In genomic region chr2:108377815-108378630, GRCh38 we compare ENCODE assay signal across 9 cellular contexts. TPM values are rescaled to one million over a fixed set of nuclear protein-coding genes. Genes with fewer than 3 reads are reported as not detected.
DNase-seq lines count a peak whose midpoint lies in the region; ATAC-seq and TF ChIP-seq lines count a peak whose summit lies in the region.
"Had no signal": no experiment of that assay in that cellular context is flagged by ENCODE, and none has a peak within 500 bp of the region (broad histone marks: within the 10 kb centered on the region; RNA-seq: fewer than 3 reads in every experiment).

SULT1C4 (plus strand) TSS chr2:108377954; CDS start chr2:108378338, 384 bp downstream.

- no peaks in the 10 kb centered on the region for H3K9me3 ChIP-seq in Loucy (ENCODE audit: insufficient read depth, low read depth, low read length)
- no peaks in the 10 kb centered on the region for H3K9me3 ChIP-seq in lower lobe of right lung
- H3K9me3 ChIP-seq in skeletal muscle tissue (ENCODE audit: control insufficient read depth in 3 of 3, low read length in 3 of 3) = no peaks in the 10 kb centered on the region
- H3K9me3 ChIP-seq: Peyer's patch had no signal

- ATAC-seq in lower lobe of right lung = peak; percentile 59 to 68
- no peak for ATAC-seq in GM18909 (IDR thresholded peaks at IDR 0.05; ENCODE audit: poor library complexity, unreplicated experiment)
- no peak for ATAC-seq in GM18868 (IDR thresholded peaks at IDR 0.05; ENCODE audit: unreplicated experiment)
- no peak for ATAC-seq in HG03442 (IDR thresholded peaks at IDR 0.05; ENCODE audit: unreplicated experiment)

- H3K27me3 ChIP-seq in Loucy (ENCODE audit: insufficient read depth, low read length, poor library complexity, severe bottlenecking) (no peaks in the 10 kb centered on the region), lower lobe of right lung (ENCODE audit: low read depth) (no peaks in the 10 kb centered on the region), skeletal muscle tissue (ENCODE audit: control insufficient read depth in 3 of 3, insufficient read depth in 3 of 3, low read length in 3 of 3) (no peaks in the 10 kb centered on the region)
- H3K27me3 ChIP-seq: Peyer's patch had no signal

- H3K27ac ChIP-seq in lower lobe of right lung (peak within 1 kb of the TSS; percentile 67), skeletal muscle tissue (ENCODE audit: low read depth, low read length) (no peak within 1 kb of the TSS)

- no peaks in the 10 kb centered on the region for H4K20me1 ChIP-seq in Loucy (ENCODE audit: insufficient read depth, low read length, poor library complexity, severe bottlenecking)

- no peaks in the 10 kb centered on the region for H3F3A ChIP-seq in Loucy (ENCODE audit: low read depth)

- H3K4me1 ChIP-seq in Loucy (ENCODE audit: insufficient read depth, low read length, poor library complexity, severe bottlenecking) (peaks cover 13% of the 10 kb centered on the region), lower lobe of right lung (peaks cover 10% of the 10 kb centered on the region), skeletal muscle tissue (ENCODE audit: control insufficient read depth in 3 of 3, insufficient read depth in 3 of 3, low read length in 3 of 3) (peaks cover 0 to 8% (median 0%) of the 10 kb centered on the region in 3 donors)
- H3K4me1 ChIP-seq: Peyer's patch had no signal

- H3K9me2 ChIP-seq in Loucy (replicated peaks; ENCODE audit: low read depth, low read length) = no peaks in the 10 kb centered on the region

- no peak within 1 kb of the TSS for H2AFZ ChIP-seq in Loucy (ENCODE audit: low read length)

- H3K9ac ChIP-seq in Loucy (ENCODE audit: low read depth, low read length, poor library complexity, severe bottlenecking) = no peak within 1 kb of the TSS
- peak within 1 kb of the TSS in 2 of 3 donors; percentile 36 to 68 for H3K9ac ChIP-seq in skeletal muscle tissue (ENCODE audit: low read depth in 1 of 3, low read length in 3 of 3)

- peak within 1 kb of the TSS; percentile 13 for H3K4me2 ChIP-seq in Loucy (ENCODE audit: low read depth, low read length, poor library complexity, severe bottlenecking)

- H3K4me3 ChIP-seq in Loucy (ENCODE audit: low read length, poor library complexity, severe bottlenecking) (no peak within 1 kb of the TSS), lower lobe of right lung (peak within 1 kb of the TSS; percentile 54), skeletal muscle tissue (ENCODE audit: low read length in 3 of 3) (peak within 1 kb of the TSS; percentile 49 to 72 (median 55))

- no peaks in the 10 kb centered on the region for H3K36me3 ChIP-seq in Loucy (ENCODE audit: insufficient read depth, low read length)
- no peaks in the 10 kb centered on the region for H3K36me3 ChIP-seq in lower lobe of right lung
- no peaks in the 10 kb centered on the region for H3K36me3 ChIP-seq in skeletal muscle tissue (ENCODE audit: control insufficient read depth in 3 of 3, insufficient read depth in 3 of 3, low read length in 3 of 3)
- H3K36me3 ChIP-seq: Peyer's patch had no signal

- H3K79me2 ChIP-seq in Loucy (ENCODE audit: insufficient read depth, low read length) = no peaks in the 10 kb centered on the region

- peak; percentile 78 for DNase-seq in ecto neural progenitor cell (ENCODE audit: low spot score)
- DNase-seq in lower lobe of right lung = peak; percentile 57
- DNase-seq in activated naive CD4-positive, alpha-beta T cell treated with Interleukin-2 at 50 U/mL for 16 hours = no peak

- TF ChIP-seq CTCF in Loucy (conservative IDR thresholded peaks at IDR 0.05; ENCODE audit: low read length) = no peak
- TF ChIP-seq CTCF in lower lobe of right lung (IDR thresholded peaks at IDR 0.05) = no peak

- intact Hi-C loops in lower lobe of right lung (cut with DNase I) = no loop called here

RNA-seq across cellular contexts. Expression of gene SULT1C4, which starts in this region (rescaled TPM):
- total RNA-seq in lower lobe of right lung = 10.6 TPM
- total RNA-seq in skeletal muscle tissue = 12.5 TPM

Comparison
In these comparisons a context has a peak if more than half of its experiments do, and no peak if none do; other contexts are left out.
1. ATAC-seq: peak in lower lobe of right lung (2 of 2); none in GM18909 (single experiment), GM18868 (single experiment) and HG03442 (single experiment).